In genomic region chr1:159854693-159855192, GRCh38 we compare ENCODE assay signal across 8 cellular contexts. TPM values are rescaled to one million over a fixed set of nuclear protein-coding genes. Genes with fewer than 3 reads are reported as not detected.
DNase-seq lines count a peak whose midpoint lies in the region; ATAC-seq and TF ChIP-seq lines count a peak whose summit lies in the region.

No MANE protein-coding gene starts in this region.

- peak overlapping the region; percentile 80 for H3K27ac Mint-ChIP-seq in activated CD8-positive, alpha-beta T cell treated with anti-CD3 and anti-CD28 coated beads for 36 hours

- peaks cover 23% of the 10 kb centered on the region for H3K4me1 Mint-ChIP-seq in activated CD8-positive, alpha-beta T cell treated with anti-CD3 and anti-CD28 coated beads for 36 hours (ENCODE audit: low read depth)

- H3K36me3 ChIP-seq in right lobe of liver: no peaks in the 10 kb centered on the region

- H3K27ac ChIP-seq in dorsolateral prefrontal cortex (peak overlapping the region; percentile 60 to 96 (median 91)), right lobe of liver (peak overlapping the region; percentile 18 to 66 (median 59))

- CTCF ChIA-PET in activated CD8-positive, alpha-beta T cell treated with anti-CD3 and anti-CD28 coated beads for 36 hours (lab: Charles Lee): interaction anchor here (0.6 to 7.9 kb wide), 5 partner anchors 13 to 53 kb away, joined by 3 to 57 read pairs (median 6); partner anchors contain the start of gene FCRL6

- peak; percentile 81 for ATAC-seq in GM18519 (IDR thresholded peaks at IDR 0.05; ENCODE audit: low FRiP score, unreplicated experiment)
- peak; percentile 95 for ATAC-seq in HG02973 (IDR thresholded peaks at IDR 0.05; ENCODE audit: unreplicated experiment)
- ATAC-seq in activated CD8-positive, alpha-beta T cell treated with anti-CD3 and anti-CD28 coated beads for 36 hours: peak; percentile 95
- ATAC-seq in right lobe of liver: peak; percentile 81 to 89 (median 82)
- no peak for ATAC-seq in HG02763 (IDR thresholded peaks at IDR 0.05; ENCODE audit: unreplicated experiment)

- WGBS in right lobe of liver (ENCODE audit: insufficient coverage, low coverage, low lambda C conversion rate, missing lambda C conversion rate): no CpG with 5 or more reads among the region's 59 CpGs

- H3K9me3 Mint-ChIP-seq in activated CD8-positive, alpha-beta T cell treated with anti-CD3 and anti-CD28 coated beads for 36 hours: no peaks in the 10 kb centered on the region

- peak overlapping the region; percentile 77 for H3K4me3 Mint-ChIP-seq in activated CD8-positive, alpha-beta T cell treated with anti-CD3 and anti-CD28 coated beads for 36 hours

- H3K4me3 ChIP-seq in dorsolateral prefrontal cortex (peak overlapping the region; percentile 37 to 96 (median 81)), right lobe of liver (peak overlapping the region; percentile 38 to 54 (median 48))

- no peaks in the 10 kb centered on the region for H3K27me3 Mint-ChIP-seq in activated CD8-positive, alpha-beta T cell treated with anti-CD3 and anti-CD28 coated beads for 36 hours

- no peaks in the 10 kb centered on the region for H3K9me3 ChIP-seq in right lobe of liver

- DNase-seq in NCI-H460 (ENCODE audit: extremely low read depth, low read depth): peak; percentile 80
- peak; percentile 83 for DNase-seq in activated CD8-positive, alpha-beta T cell treated with anti-CD3 and anti-CD28 coated beads for 36 hours
- DNase-seq in dorsolateral prefrontal cortex: peak; percentile 62 to 89 (median 76)
- peak; percentile 70 to 79 (median 76) for DNase-seq in right lobe of liver
- peak; percentile 65 to 72 for DNase-seq in stimulated activated CD4-positive, alpha-beta T cell treated with anti-CD3 and anti-CD28 coated beads, Interleukin-2, amount 100 ng/mL, for 48 hours

- no peaks in the 10 kb centered on the region for H3K36me3 Mint-ChIP-seq in activated CD8-positive, alpha-beta T cell treated with anti-CD3 and anti-CD28 coated beads for 36 hours (ENCODE audit: low read depth)

- H3K4me1 ChIP-seq in right lobe of liver: no peaks in the 10 kb centered on the region

- intact Hi-C loops in activated CD8-positive, alpha-beta T cell treated with anti-CD3 and anti-CD28 coated beads for 36 hours (cut with micrococcal nuclease): no loop called here
- intact Hi-C loops in dorsolateral prefrontal cortex (cut with DNase I) (loop anchor here (2.0 to 5.0 kb wide), 2 partner anchors 33 to 74 kb away; partner anchors contain the start of gene DUSP23 (in 1 of the 2)), right lobe of liver (cut with DNase I) (no loop called here)

- TF ChIP-seq POLR2A in right lobe of liver (IDR thresholded peaks at IDR 0.05): peak; percentile 43

- POLR2A ChIA-PET in activated CD8-positive, alpha-beta T cell treated with anti-CD3 and anti-CD28 coated beads for 36 hours (lab: Charles Lee): interaction anchor here (0.7 to 1.0 kb wide), 4 partner anchors 14 to 53 kb away, joined by 3 read pairs; no protein-coding TSS in a partner anchor

- H3K27me3 ChIP-seq in dorsolateral prefrontal cortex: no peaks in the 10 kb centered on the region
- no peaks in the 10 kb centered on the region for H3K27me3 ChIP-seq in right lobe of liver

- peak; percentile 11 for TF ChIP-seq CTCF in activated CD8-positive, alpha-beta T cell treated with anti-CD3 and anti-CD28 coated beads for 36 hours (IDR thresholded peaks at IDR 0.05)
- TF ChIP-seq CTCF in dorsolateral prefrontal cortex (IDR thresholded peaks at IDR 0.05 in 54 of 56, conservative IDR thresholded peaks at IDR 0.05 in 2 of 56; ENCODE audit: low read depth in 1 of 56, partially characterized antibody in 56 of 56): peak in 26 of 56 donors; percentile 11 to 46 (median 26)
- TF ChIP-seq CTCF in right lobe of liver (IDR thresholded peaks at IDR 0.05): no peak

RNA-seq across cellular contexts. Expression of gene VSIG8, which starts 7.7 kb away (rescaled TPM):
- 0.05 TPM in 1 of 2 replicates, not detected in the other for total RNA-seq in NCI-H460 (2014; rRNA removed; shearing (Covaris generic))
- 1.3 TPM in 1 of 2 replicates, not detected in the other for polyA plus RNA-seq in NCI-H460 (2014; cell fraction: nucleus; rRNA removed)
- not detected for total RNA-seq in activated CD8-positive, alpha-beta T cell treated with anti-CD3 and anti-CD28 coated beads for 36 hours
- total RNA-seq in dorsolateral prefrontal cortex (under 1 TPM in 24 of 120 experiments, not detected in 96; 0.24 to 0.68 (median 0.34) TPM), right lobe of liver (not detected)

RNA-seq across cellular contexts. Expression of gene SLAMF8, which starts 28.1 kb away (rescaled TPM):
- not detected in 2 replicates for total RNA-seq in NCI-H460 (2014; rRNA removed; shearing (Covaris generic))
- not detected in 2 replicates for polyA plus RNA-seq in NCI-H460 (2014; cell fraction: nucleus; rRNA removed)
- total RNA-seq in activated CD8-positive, alpha-beta T cell treated with anti-CD3 and anti-CD28 coated beads for 36 hours: under 1 TPM; 0.54 TPM
- total RNA-seq in dorsolateral prefrontal cortex (10 to 100 TPM in 1 of 120 experiments, 1 to 10 TPM in 63, under 1 TPM in 45, not detected in 11; 0.16 to 11.0 (median 1.3) TPM), right lobe of liver (1 to 10 TPM in 5 of 6 experiments, under 1 TPM in 1; 0.33 to 5.7 (median 2.5) TPM)

RNA-seq across cellular contexts. Expression of gene CFAP45, which starts 45.2 kb away (rescaled TPM):
- total RNA-seq in NCI-H460 (2014; rRNA removed; shearing (Covaris generic)): 0.35 TPM in 1 of 2 replicates, not detected in the other
- not detected in 2 replicates for polyA plus RNA-seq in NCI-H460 (2014; cell fraction: nucleus; rRNA removed)
- total RNA-seq in activated CD8-positive, alpha-beta T cell treated with anti-CD3 and anti-CD28 coated beads for 36 hours: 1 to 10 TPM; 1.3 to 1.4 TPM
- 1 to 10 TPM in 6 of 120 experiments, under 1 TPM in 26, not detected in 88; 0.26 to 2.2 (median 0.70) TPM for total RNA-seq in dorsolateral prefrontal cortex
- total RNA-seq in right lobe of liver: not detected

RNA-seq across cellular contexts. Expression of gene FCRL6, which starts 52.6 kb away (rescaled TPM):
- not detected in 2 replicates for total RNA-seq in NCI-H460 (2014; rRNA removed; shearing (Covaris generic))
- not detected in 2 replicates for polyA plus RNA-seq in NCI-H460 (2014; cell fraction: nucleus; rRNA removed)
- under 1 TPM in 1 of 2 experiments, not detected in 1; 0.20 TPM for total RNA-seq in activated CD8-positive, alpha-beta T cell treated with anti-CD3 and anti-CD28 coated beads for 36 hours
- total RNA-seq in dorsolateral prefrontal cortex: 1 to 10 TPM in 5 of 120 experiments, under 1 TPM in 25, not detected in 90; 0.23 to 2.2 (median 0.54) TPM
- total RNA-seq in right lobe of liver: under 1 TPM in 4 of 6 experiments, not detected in 2; 0.40 to 0.62 (median 0.51) TPM

Comparison
In these comparisons a context has a peak if more than half of its experiments do, and no peak if none do; other contexts are left out.
1. intact Hi-C loops: an anchor here in dorsolateral prefrontal cortex (2.0 to 5.0 kb wide); none called in activated CD8-positive, alpha-beta T cell treated with anti-CD3 and anti-CD28 coated beads for 36 hours and right lobe of liver.